In the genomic region with DNA sequence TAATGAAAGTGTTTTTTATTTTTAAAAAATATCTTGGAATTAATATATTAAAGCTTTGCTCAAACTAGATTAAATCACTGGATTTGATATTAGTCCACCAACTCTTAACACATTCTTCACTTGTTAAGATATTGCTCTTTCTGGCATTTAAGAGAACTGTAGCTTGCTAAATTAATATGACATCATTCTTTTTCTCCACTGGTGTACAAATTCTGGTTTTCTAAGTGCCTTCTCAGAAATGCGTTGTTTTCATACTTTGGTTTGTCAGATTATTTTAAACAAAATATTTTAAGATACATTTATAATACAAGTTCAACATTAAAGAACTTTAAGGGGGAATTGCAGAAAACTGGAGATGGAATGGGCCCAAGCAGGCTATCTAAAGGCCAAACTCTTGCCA, we compare ENCODE assay signal across 32 cellular contexts.
"Had no signal": no experiment of that assay in that cellular context is flagged by ENCODE, and none has a peak within 500 bp of the region (broad histone marks: within the 10 kb centered on the region; RNA-seq: fewer than 3 reads in every experiment).

No MANE protein-coding gene starts in this region.

- DNase-seq: activated CD4-positive, alpha-beta memory T cell treated with anti-CD3 and anti-CD28 coated beads for 36 hours; activated CD4-positive, alpha-beta T cell treated with anti-CD3 and anti-CD28 coated beads for 36 hours; activated CD4-positive, alpha-beta T cell treated with anti-CD3 and anti-CD28 coated beads, Interleukin-2, amount 10 ng/mL, durations not matched to agents 24 days and 14 days; activated CD4-positive, CD25-positive, alpha-beta regulatory T cell; activated CD4-positive, CD25-positive, alpha-beta regulatory T cell treated with anti-CD3 and anti-CD28 coated beads, Interleukin-2, amount 50 U/mL, for 72 hours; activated CD8-positive, alpha-beta memory T cell treated with anti-CD3 and anti-CD28 coated beads, Interleukin-2, amount 10 ng/mL, durations not matched to agents 7 days and 5 days; activated CD8-positive, alpha-beta memory T cell treated with anti-CD3 and anti-CD28 coated beads, Interleukin-2, amount 50 U/mL, for 4 hours; activated CD8-positive, alpha-beta T cell treated with anti-CD3 and anti-CD28 coated beads, Interleukin-2, amount 10 ng/mL, durations not matched to agents 7 days and 5 days; activated effector memory CD4-positive, alpha-beta T cell treated with anti-CD3 and anti-CD28 coated beads, Interleukin-2, amount 50 U/mL, for 16 hours; activated naive CD4-positive, alpha-beta T cell treated with anti-CD3 and anti-CD28 coated beads for 36 hours; activated naive CD8-positive, alpha-beta T cell treated with anti-CD3 and anti-CD28 coated beads for 36 hours; activated naive CD8-positive, alpha-beta T cell treated with anti-CD3 and anti-CD28 coated beads, Interleukin-2, amount 50 U/mL, for 24 hours; activated T-cell treated with anti-CD3 and anti-CD28 coated beads, Interleukin-2, amount 50 U/mL, for 1 hour; activated T-cell treated with anti-CD3 and anti-CD28 coated beads, Interleukin-2, amount 50 U/mL, for 48 hours; adrenal gland; amygdala; aorta; body of pancreas; caudate nucleus; cortex of kidney; dermis blood vessel endothelial cell; effector CD4-positive, alpha-beta T cell; effector memory CD8-positive, alpha-beta T cell; foreskin fibroblast; head of caudate nucleus; hippocampal formation; T1000 had no signal

- H3K36me3 ChIP-seq: adrenal gland had no signal

- ATAC-seq: activated CD4-positive, alpha-beta T cell treated with anti-CD3 and anti-CD28 coated beads for 36 hours; activated CD8-positive, alpha-beta memory T cell treated with anti-CD3 and anti-CD28 coated beads, Interleukin-2, amount 10 ng/mL, durations not matched to agents 7 days and 5 days; activated CD8-positive, alpha-beta T cell treated with anti-CD3 and anti-CD28 coated beads, Interleukin-2, amount 10 ng/mL, durations not matched to agents 7 days and 5 days; activated naive CD8-positive, alpha-beta T cell treated with anti-CD3 and anti-CD28 coated beads, Interleukin-2, amount 50 U/mL, for 24 hours; body of pancreas; effector memory CD8-positive, alpha-beta T cell; esophagus mucosa had no signal

- H3K4me1 Mint-ChIP-seq: activated CD4-positive, alpha-beta T cell treated with anti-CD3 and anti-CD28 coated beads, Interleukin-2, amount 10 ng/mL, durations not matched to agents 24 days and 14 days; activated CD8-positive, alpha-beta memory T cell treated with anti-CD3 and anti-CD28 coated beads, Interleukin-2, amount 10 ng/mL, durations not matched to agents 7 days and 5 days had no signal

- H3K27me3 Mint-ChIP-seq: activated naive CD4-positive, alpha-beta T cell treated with anti-CD3 and anti-CD28 coated beads, Interleukin-2, amount 50 U/mL, for 24 hours had no signal

- H3K36me3 Mint-ChIP-seq: activated CD4-positive, alpha-beta memory T cell treated with anti-CD3 and anti-CD28 coated beads for 36 hours; activated CD8-positive, alpha-beta memory T cell treated with anti-CD3 and anti-CD28 coated beads, Interleukin-2, amount 10 ng/mL, durations not matched to agents 7 days and 5 days; activated naive CD4-positive, alpha-beta T cell treated with anti-CD3 and anti-CD28 coated beads, Interleukin-2, amount 50 U/mL, for 24 hours; activated naive CD8-positive, alpha-beta T cell treated with anti-CD3 and anti-CD28 coated beads for 36 hours had no signal

- H3K9me3 Mint-ChIP-seq: activated CD4-positive, alpha-beta memory T cell treated with anti-CD3 and anti-CD28 coated beads for 36 hours; activated naive CD4-positive, alpha-beta T cell treated with anti-CD3 and anti-CD28 coated beads for 36 hours; activated naive CD4-positive, alpha-beta T cell treated with anti-CD3 and anti-CD28 coated beads, Interleukin-2, amount 50 U/mL, for 24 hours; activated naive CD8-positive, alpha-beta T cell treated with anti-CD3 and anti-CD28 coated beads for 36 hours; activated naive CD8-positive, alpha-beta T cell treated with anti-CD3 and anti-CD28 coated beads, Interleukin-2, amount 50 U/mL, for 24 hours; activated T-helper 1 cell treated with anti-CD3 and anti-CD28 coated beads, Interleukin-12 subunit alpha, Interleukin-12 subunit beta, Interleukin-2, Interleukin-4 antibody, amounts not matched to agents 30 ng/mL and 10 ng/mL and 1 ng/mL, durations not matched to agents 14 hours and 24 hours and 36 hours; activated T-helper 2 cell treated with anti-CD3 and anti-CD28 coated beads, Interferon-gamma antibody, Interleukin-2, Interleukin-4, amounts not matched to agents 10 μg/mL and 5 μg/mL and 100 μg/mL, durations not matched to agents 14 hours and 24 hours and 36 hours; effector memory CD8-positive, alpha-beta T cell; T-helper 2 cell treated with Interferon-gamma antibody and Interleukin-4, amounts not matched to agents 5 μg/mL and 100 μg/mL, for 36 hours had no signal

- H3K4me3 ChIP-seq: adrenal gland, body of pancreas had no signal

- H3K27me3 ChIP-seq: body of pancreas had no signal

- H3K4me1 ChIP-seq: adrenal gland, body of pancreas had no signal

- H3K27ac Mint-ChIP-seq: activated CD4-positive, alpha-beta memory T cell treated with anti-CD3 and anti-CD28 coated beads for 36 hours; activated CD4-positive, alpha-beta T cell treated with anti-CD3 and anti-CD28 coated beads for 36 hours; activated CD4-positive, alpha-beta T cell treated with anti-CD3 and anti-CD28 coated beads, Interleukin-2, amount 10 ng/mL, durations not matched to agents 24 days and 14 days; activated CD8-positive, alpha-beta memory T cell treated with anti-CD3 and anti-CD28 coated beads, Interleukin-2, amount 10 ng/mL, durations not matched to agents 7 days and 5 days; activated CD8-positive, alpha-beta T cell treated with anti-CD3 and anti-CD28 coated beads, Interleukin-2, amount 10 ng/mL, durations not matched to agents 7 days and 5 days; activated naive CD4-positive, alpha-beta T cell treated with anti-CD3 and anti-CD28 coated beads for 36 hours; activated naive CD4-positive, alpha-beta T cell treated with anti-CD3 and anti-CD28 coated beads, Interleukin-2, amount 50 U/mL, for 24 hours; activated naive CD8-positive, alpha-beta T cell treated with anti-CD3 and anti-CD28 coated beads for 36 hours; activated naive CD8-positive, alpha-beta T cell treated with anti-CD3 and anti-CD28 coated beads, Interleukin-2, amount 50 U/mL, for 24 hours; activated T-helper 1 cell treated with anti-CD3 and anti-CD28 coated beads, Interleukin-12 subunit alpha, Interleukin-12 subunit beta, Interleukin-2, Interleukin-4 antibody, amounts not matched to agents 30 ng/mL and 10 ng/mL and 1 ng/mL, durations not matched to agents 14 hours and 24 hours and 36 hours; activated T-helper 2 cell treated with anti-CD3 and anti-CD28 coated beads, Interferon-gamma antibody, Interleukin-2, Interleukin-4, amounts not matched to agents 10 μg/mL and 5 μg/mL and 100 μg/mL, durations not matched to agents 14 hours and 24 hours and 36 hours; effector memory CD8-positive, alpha-beta T cell; T-helper 2 cell treated with Interferon-gamma antibody and Interleukin-4, amounts not matched to agents 5 μg/mL and 100 μg/mL, for 36 hours had no signal

- H3K9me3 ChIP-seq: adrenal gland, body of pancreas had no signal

- H3K27ac ChIP-seq: adrenal gland, body of pancreas had no signal

- H3K4me3 Mint-ChIP-seq: activated CD4-positive, alpha-beta memory T cell treated with anti-CD3 and anti-CD28 coated beads for 36 hours; activated CD4-positive, alpha-beta T cell treated with anti-CD3 and anti-CD28 coated beads for 36 hours; activated CD4-positive, alpha-beta T cell treated with anti-CD3 and anti-CD28 coated beads, Interleukin-2, amount 10 ng/mL, durations not matched to agents 24 days and 14 days; activated CD8-positive, alpha-beta memory T cell treated with anti-CD3 and anti-CD28 coated beads, Interleukin-2, amount 10 ng/mL, durations not matched to agents 7 days and 5 days; activated CD8-positive, alpha-beta T cell treated with anti-CD3 and anti-CD28 coated beads, Interleukin-2, amount 10 ng/mL, durations not matched to agents 7 days and 5 days; activated naive CD4-positive, alpha-beta T cell treated with anti-CD3 and anti-CD28 coated beads for 36 hours; activated naive CD4-positive, alpha-beta T cell treated with anti-CD3 and anti-CD28 coated beads, Interleukin-2, amount 50 U/mL, for 24 hours; activated naive CD8-positive, alpha-beta T cell treated with anti-CD3 and anti-CD28 coated beads for 36 hours; activated naive CD8-positive, alpha-beta T cell treated with anti-CD3 and anti-CD28 coated beads, Interleukin-2, amount 50 U/mL, for 24 hours; activated T-helper 1 cell treated with anti-CD3 and anti-CD28 coated beads, Interleukin-12 subunit alpha, Interleukin-12 subunit beta, Interleukin-2, Interleukin-4 antibody, amounts not matched to agents 30 ng/mL and 10 ng/mL and 1 ng/mL, durations not matched to agents 14 hours and 24 hours and 36 hours; effector memory CD8-positive, alpha-beta T cell; T-helper 2 cell treated with Interferon-gamma antibody and Interleukin-4, amounts not matched to agents 5 μg/mL and 100 μg/mL, for 36 hours had no signal
